In the genomic region with DNA sequence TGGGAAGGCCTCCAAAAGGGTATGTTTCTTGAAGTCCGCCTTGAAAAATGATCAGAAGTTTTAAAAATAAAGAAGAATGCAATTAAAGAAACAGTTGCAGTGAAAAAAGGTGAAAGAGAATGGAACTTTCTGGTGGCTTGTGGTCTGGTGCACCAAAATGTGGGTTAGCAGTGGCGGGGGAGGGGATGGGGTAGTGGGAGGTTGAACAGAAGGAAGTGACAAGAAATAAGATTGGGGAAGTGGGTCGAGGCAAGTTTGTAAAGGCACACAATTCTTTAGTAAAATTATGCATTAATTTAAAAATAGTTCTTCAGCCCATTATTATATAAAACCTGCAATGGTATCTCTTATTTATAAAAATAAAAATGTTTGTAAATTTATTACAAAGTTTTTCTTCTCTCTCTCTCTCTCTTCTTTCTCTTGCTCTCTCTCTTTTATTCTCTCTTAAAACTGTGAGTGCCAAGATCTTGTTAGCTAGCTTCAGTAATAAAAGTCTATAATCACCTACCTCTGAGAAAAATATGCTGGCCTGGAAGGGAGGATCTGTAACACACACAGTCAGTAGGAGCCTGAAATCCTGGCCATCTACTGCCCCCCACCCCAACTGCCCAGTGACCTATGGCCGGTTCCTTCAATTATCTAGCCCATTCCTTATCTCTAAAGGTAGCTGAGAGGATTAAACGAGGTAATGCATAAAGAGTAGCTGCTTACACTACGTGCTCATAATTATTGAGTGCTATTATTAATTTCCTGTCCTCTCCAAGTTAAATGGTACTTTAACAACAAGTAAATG, we compare ENCODE assay signal across 8 cellular contexts. TPM values are rescaled to one million over a fixed set of nuclear protein-coding genes. Genes with fewer than 3 reads are reported as not detected.
DNase-seq lines count a peak whose midpoint lies in the region; ATAC-seq, FAIRE-seq and TF ChIP-seq lines count a peak whose summit lies in the region.

No MANE protein-coding gene starts in this region.

- no peak for TF ChIP-seq POLR2A in suprapubic skin (IDR thresholded peaks at IDR 0.05)

- no TSS peak for BruUV-seq in OCI-LY7 (replicated peaks; lab: Mats Ljungman, UMichigan)

- DNase-seq in OCI-LY7 (ENCODE audit: low spot score) (peak; percentile 72), mucosa of gallbladder (ENCODE audit: low spot score) (peak; percentile 54), suprapubic skin (ENCODE audit: low spot score in 2 of 2) (peak in 1 of 2 donors; percentile 66), frontal cortex (ENCODE audit: low spot score in 2 of 2) (no peak), cortex of kidney (lab: John Stamatoyannopoulos, UW) (no peak)
- peak; percentile 65 for DNase-seq in activated T-helper 1 cell treated with anti-CD3 and anti-CD28 coated beads, Interleukin-12 subunit alpha, Interleukin-12 subunit beta, Interleukin-2, Interleukin-4 antibody, amounts not matched to agents 30 ng/mL and 10 ng/mL and 1 ng/mL, durations not matched to agents 14 hours and 24 hours and 36 hours (ENCODE audit: low spot score)

- H3K9me3 ChIP-seq in OCI-LY7 (ENCODE audit: low read length) (no peaks in the 10 kb centered on the region), suprapubic skin (no peaks in the 10 kb centered on the region)

- peak overlapping the region; percentile 92 for H3K4me3 ChIP-seq in OCI-LY7 (ENCODE audit: low read depth, low read length, poor library complexity, severe bottlenecking)
- H3K4me3 ChIP-seq in suprapubic skin, result peak overlapping the region; percentile 36

- ATAC-seq in GM19397 (IDR thresholded peaks at IDR 0.05; ENCODE audit: unreplicated experiment) (no peak), GM18861 (IDR thresholded peaks at IDR 0.05; ENCODE audit: unreplicated experiment) (no peak)

- H3K27ac ChIP-seq in OCI-LY7 (ENCODE audit: low read depth, low read length, poor library complexity, severe bottlenecking), result peak overlapping the region; percentile 92
- H3K27ac ChIP-seq in suprapubic skin, result peak overlapping the region; percentile 3

- intact Hi-C loops in OCI-LY7 (cut with micrococcal nuclease; ENCODE audit: unreplicated experiment), result loop anchor here (2.0 to 5.0 kb wide), 5 partner anchors 13 to 837 kb away; partner anchors contain the start of genes LRCH1, RUBCNL and TPT1
- intact Hi-C loops in activated T-helper 1 cell treated with anti-CD3 and anti-CD28 coated beads, Interleukin-12 subunit alpha, Interleukin-12 subunit beta, Interleukin-2, Interleukin-4 antibody, amounts not matched to agents 30 ng/mL and 10 ng/mL and 1 ng/mL, durations not matched to agents 14 hours and 24 hours and 36 hours (cut with micrococcal nuclease), result loop anchor here (1.0 to 10.0 kb wide), 7 partner anchors 11 to 1605 kb away; partner anchors contain the start of genes ESD, TPT1 and TSC22D1

- H3K4me1 ChIP-seq in OCI-LY7 (ENCODE audit: insufficient read depth, low read length, poor library complexity, severe bottlenecking), result peaks cover 71% of the 10 kb centered on the region
- H3K4me1 ChIP-seq in suprapubic skin, result no peaks in the 10 kb centered on the region

- TF ChIP-seq EP300 in suprapubic skin (IDR thresholded peaks at IDR 0.05), result no peak

- no peaks in the 10 kb centered on the region for H3K27me3 ChIP-seq in suprapubic skin

- no peaks in the 10 kb centered on the region for H3K27me3 Mint-ChIP-seq in activated T-helper 1 cell treated with anti-CD3 and anti-CD28 coated beads, Interleukin-12 subunit alpha, Interleukin-12 subunit beta, Interleukin-2, Interleukin-4 antibody, amounts not matched to agents 30 ng/mL and 10 ng/mL and 1 ng/mL, durations not matched to agents 14 hours and 24 hours and 36 hours (ENCODE audit: insufficient read depth)

- POLR2A ChIA-PET in OCI-LY7 (lab: Charles Lee), result interaction anchor here (0.6 to 5.5 kb wide), 8 partner anchors 8 to 208 kb away, joined by 3 to 37 read pairs (median 4); partner anchors contain the start of gene RUBCNL

- WGBS in suprapubic skin, result 56% methylated on average over 6 of the region's 6 CpGs

- H3K9me2 ChIP-seq in OCI-LY7 (ENCODE audit: insufficient read depth, low read length), result no peaks in the 10 kb centered on the region

- CTCF ChIA-PET in OCI-LY7 (lab: Charles Lee; ENCODE audit: unreplicated experiment), result interaction anchor here (0.6 to 1.0 kb wide), 2 partner anchors 13 to 142 kb away, joined by 3 read pairs; no protein-coding TSS in a partner anchor

- no peak for FAIRE-seq in frontal cortex (lab: Jason Lieb, UNC)

- H3K27ac Mint-ChIP-seq in activated T-helper 1 cell treated with anti-CD3 and anti-CD28 coated beads, Interleukin-12 subunit alpha, Interleukin-12 subunit beta, Interleukin-2, Interleukin-4 antibody, amounts not matched to agents 30 ng/mL and 10 ng/mL and 1 ng/mL, durations not matched to agents 14 hours and 24 hours and 36 hours, result peak overlapping the region; percentile 95

- H3K9me3 Mint-ChIP-seq in activated T-helper 1 cell treated with anti-CD3 and anti-CD28 coated beads, Interleukin-12 subunit alpha, Interleukin-12 subunit beta, Interleukin-2, Interleukin-4 antibody, amounts not matched to agents 30 ng/mL and 10 ng/mL and 1 ng/mL, durations not matched to agents 14 hours and 24 hours and 36 hours, result no peaks in the 10 kb centered on the region

- TF ChIP-seq CTCF in OCI-LY7 (conservative IDR thresholded peaks at IDR 0.05; ENCODE audit: low read length) (no peak), suprapubic skin (IDR thresholded peaks at IDR 0.05) (no peak)

- peak overlapping the region; percentile 89 for H3K4me2 ChIP-seq in OCI-LY7 (ENCODE audit: low read length)

- H3K36me3 ChIP-seq in OCI-LY7 (ENCODE audit: insufficient read depth, low read length) (peaks cover 57% of the 10 kb centered on the region), suprapubic skin (no peaks in the 10 kb centered on the region)

- no peak overlapping the region for H2AFZ ChIP-seq in OCI-LY7 (ENCODE audit: low read length)

- peaks cover 73% of the 10 kb centered on the region for H3K4me1 Mint-ChIP-seq in activated T-helper 1 cell treated with anti-CD3 and anti-CD28 coated beads, Interleukin-12 subunit alpha, Interleukin-12 subunit beta, Interleukin-2, Interleukin-4 antibody, amounts not matched to agents 30 ng/mL and 10 ng/mL and 1 ng/mL, durations not matched to agents 14 hours and 24 hours and 36 hours (ENCODE audit: low read depth)

- H3K79me2 ChIP-seq in OCI-LY7 (ENCODE audit: insufficient read depth, low read depth, low read length), result peaks cover 90% of the 10 kb centered on the region

- peaks cover 43% of the 10 kb centered on the region for H4K20me1 ChIP-seq in OCI-LY7 (ENCODE audit: insufficient read depth, low read length)

- peaks cover 44% of the 10 kb centered on the region for H3K36me3 Mint-ChIP-seq in activated T-helper 1 cell treated with anti-CD3 and anti-CD28 coated beads, Interleukin-12 subunit alpha, Interleukin-12 subunit beta, Interleukin-2, Interleukin-4 antibody, amounts not matched to agents 30 ng/mL and 10 ng/mL and 1 ng/mL, durations not matched to agents 14 hours and 24 hours and 36 hours (ENCODE audit: low read depth)

- H3K4me3 Mint-ChIP-seq in activated T-helper 1 cell treated with anti-CD3 and anti-CD28 coated beads, Interleukin-12 subunit alpha, Interleukin-12 subunit beta, Interleukin-2, Interleukin-4 antibody, amounts not matched to agents 30 ng/mL and 10 ng/mL and 1 ng/mL, durations not matched to agents 14 hours and 24 hours and 36 hours, result peak overlapping the region; percentile 97

RNA-seq across cellular contexts. Expression of gene LCP1, which starts 2.2 kb away (rescaled TPM):
- total RNA-seq in OCI-LY7 (2014; rRNA removed; shearing (Covaris generic)), result 292 and 319 TPM in 2 replicates
- total RNA-seq in OCI-LY7 (2022), result 546 and 565 TPM in 2 replicates
- total RNA-seq in activated T-helper 1 cell treated with anti-CD3 and anti-CD28 coated beads, Interleukin-12 subunit alpha, Interleukin-12 subunit beta, Interleukin-2, Interleukin-4 antibody, amounts not matched to agents 30 ng/mL and 10 ng/mL and 1 ng/mL, durations not matched to agents 14 hours and 24 hours and 36 hours, result 758 and 774 TPM in 2 replicates
- total RNA-seq in mucosa of gallbladder, result 43.4 TPM
- 10 to 100 TPM; 16.1 to 50.2 (median 27.4) TPM for total RNA-seq in suprapubic skin
- 6.1 TPM for total RNA-seq in frontal cortex

RNA-seq across cellular contexts. Expression of gene LRRC63, which starts 32.0 kb away (rescaled TPM):
- total RNA-seq in OCI-LY7 (2014; rRNA removed; shearing (Covaris generic)), result not detected in 2 replicates
- total RNA-seq in OCI-LY7 (2022) (not detected in 2 replicates), mucosa of gallbladder (0.69 TPM), suprapubic skin (not detected), frontal cortex (2.0 TPM)
- 0.13 and 0.17 TPM in 2 replicates for total RNA-seq in activated T-helper 1 cell treated with anti-CD3 and anti-CD28 coated beads, Interleukin-12 subunit alpha, Interleukin-12 subunit beta, Interleukin-2, Interleukin-4 antibody, amounts not matched to agents 30 ng/mL and 10 ng/mL and 1 ng/mL, durations not matched to agents 14 hours and 24 hours and 36 hours

Comparison
In these comparisons a context has a peak if more than half of its experiments do, and no peak if none do; other contexts are left out.
1. DNase-seq: peak in OCI-LY7 (single experiment), activated T-helper 1 cell treated with anti-CD3 and anti-CD28 coated beads, Interleukin-12 subunit alpha, Interleukin-12 subunit beta, Interleukin-2, Interleukin-4 antibody, amounts not matched to agents 30 ng/mL and 10 ng/mL and 1 ng/mL, durations not matched to agents 14 hours and 24 hours and 36 hours (single experiment) and mucosa of gallbladder (single experiment); none in frontal cortex (0 of 2) and cortex of kidney (single experiment).